12 cellular contexts compared by ENCODE assay signal in the genomic region with DNA sequence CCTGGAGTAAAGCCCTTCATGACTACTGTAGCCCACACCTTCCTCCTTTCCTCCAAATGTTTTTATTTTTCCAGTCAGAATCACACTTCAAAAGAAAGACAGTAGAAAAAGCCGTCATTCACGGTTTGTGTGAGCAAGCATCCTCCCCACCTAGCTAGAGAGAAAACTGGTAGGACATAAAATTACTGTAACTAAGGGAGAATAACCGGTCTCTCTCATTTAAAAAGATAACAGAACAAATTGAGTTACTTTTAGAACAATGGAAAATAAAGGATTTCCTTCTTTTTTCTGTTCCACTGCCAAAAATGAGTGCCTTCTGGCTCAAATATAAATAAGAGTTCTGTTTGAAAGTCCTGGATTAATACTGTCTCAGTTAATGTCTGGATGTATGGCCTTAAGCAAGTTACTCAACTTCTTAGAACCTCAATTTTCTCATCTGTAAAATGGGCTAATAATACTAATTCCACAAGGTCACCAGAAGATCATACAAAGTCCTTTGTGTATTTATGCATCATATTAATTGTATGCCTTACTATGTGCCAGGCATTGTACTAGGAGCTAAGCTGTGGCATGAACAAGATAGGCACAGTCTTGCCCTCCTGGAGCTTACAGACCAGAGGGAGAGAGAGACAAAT.
"Had no signal": no experiment of that assay in that cellular context is flagged by ENCODE, and none has a peak within 500 bp of the region (broad histone marks: within the 10 kb centered on the region; RNA-seq: fewer than 3 reads in every experiment).

No MANE protein-coding gene starts in this region.

- H3K36me3 ChIP-seq: adrenal gland had no signal

- DNase-seq: activated CD4-positive, alpha-beta memory T cell treated with anti-CD3 and anti-CD28 coated beads, Interleukin-2, amount 10 ng/mL, durations not matched to agents 7 days and 5 days; activated CD4-positive, alpha-beta T cell treated with anti-CD3 and anti-CD28 coated beads for 1 hour; activated naive CD4-positive, alpha-beta T cell treated with anti-CD3 and anti-CD28 coated beads, Interleukin-2, amount 10 ng/mL, durations not matched to agents 7 days and 5 days; adrenal gland; caudate nucleus; cortex of kidney; effector memory CD8-positive, alpha-beta T cell; stimulated activated CD4-positive, alpha-beta T cell treated with anti-CD3 and anti-CD28 coated beads, Interleukin-2, amount 100 ng/mL, for 48 hours; stimulated activated naive CD4-positive, alpha-beta T cell treated with Interleukin-2 at 50 U/mL for 16 hours; T-cell; T1000 had no signal

- H3K27me3 Mint-ChIP-seq: activated CD4-positive, alpha-beta memory T cell treated with anti-CD3 and anti-CD28 coated beads, Interleukin-2, amount 10 ng/mL, durations not matched to agents 7 days and 5 days; activated naive CD4-positive, alpha-beta T cell treated with anti-CD3 and anti-CD28 coated beads, Interleukin-2, amount 10 ng/mL, durations not matched to agents 7 days and 5 days; effector memory CD8-positive, alpha-beta T cell; T-cell had no signal

- H3K9me3 Mint-ChIP-seq: activated CD4-positive, alpha-beta memory T cell treated with anti-CD3 and anti-CD28 coated beads, Interleukin-2, amount 10 ng/mL, durations not matched to agents 7 days and 5 days; activated naive CD4-positive, alpha-beta T cell treated with anti-CD3 and anti-CD28 coated beads, Interleukin-2, amount 10 ng/mL, durations not matched to agents 7 days and 5 days; effector memory CD8-positive, alpha-beta T cell; nephron; T-cell had no signal

- H3K4me3 Mint-ChIP-seq: activated CD4-positive, alpha-beta memory T cell treated with anti-CD3 and anti-CD28 coated beads, Interleukin-2, amount 10 ng/mL, durations not matched to agents 7 days and 5 days; activated naive CD4-positive, alpha-beta T cell treated with anti-CD3 and anti-CD28 coated beads, Interleukin-2, amount 10 ng/mL, durations not matched to agents 7 days and 5 days; effector memory CD8-positive, alpha-beta T cell; nephron; T-cell had no signal

- H3K9me3 ChIP-seq: adrenal gland had no signal

- H3K4me3 ChIP-seq: adrenal gland had no signal

- H3K36me3 Mint-ChIP-seq: activated naive CD4-positive, alpha-beta T cell treated with anti-CD3 and anti-CD28 coated beads, Interleukin-2, amount 10 ng/mL, durations not matched to agents 7 days and 5 days; T-cell had no signal

- H3K27ac Mint-ChIP-seq: activated CD4-positive, alpha-beta memory T cell treated with anti-CD3 and anti-CD28 coated beads, Interleukin-2, amount 10 ng/mL, durations not matched to agents 7 days and 5 days; activated naive CD4-positive, alpha-beta T cell treated with anti-CD3 and anti-CD28 coated beads, Interleukin-2, amount 10 ng/mL, durations not matched to agents 7 days and 5 days; effector memory CD8-positive, alpha-beta T cell; T-cell had no signal

- H3K27me3 ChIP-seq: adrenal gland had no signal

- ATAC-seq: effector memory CD8-positive, alpha-beta T cell; T-cell had no signal
